ENCODE assay signal across 22 cellular contexts in the genomic region with DNA sequence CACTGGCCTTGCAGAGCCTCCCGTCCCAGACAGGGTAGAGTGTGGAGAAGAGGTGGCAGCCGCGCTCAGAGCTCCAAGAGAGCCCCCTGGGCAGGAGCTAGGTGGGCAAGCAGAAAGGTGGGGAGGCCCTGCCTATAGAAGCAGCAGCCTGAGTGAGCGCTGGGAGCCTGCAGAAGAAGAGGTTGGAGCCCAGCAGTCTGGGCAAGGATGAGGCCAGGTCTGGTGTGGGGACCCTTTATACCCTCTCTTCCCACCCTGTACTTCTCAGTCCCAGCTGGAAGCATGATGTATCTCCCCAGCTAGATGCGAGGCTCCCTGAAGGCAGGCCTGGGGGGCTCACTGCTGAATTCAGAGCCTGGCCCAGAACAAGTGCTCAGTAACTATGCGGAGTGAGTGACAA. TPM values are rescaled to one million over a fixed set of nuclear protein-coding genes. Genes with fewer than 3 reads are reported as not detected.
DNase-seq lines count a peak whose midpoint lies in the region; ATAC-seq, FAIRE-seq and TF ChIP-seq lines count a peak whose summit lies in the region.
"Had no signal": no experiment of that assay in that cellular context is flagged by ENCODE, and none has a peak within 500 bp of the region (broad histone marks: within the 10 kb centered on the region; RNA-seq: fewer than 3 reads in every experiment).

No MANE protein-coding gene starts in this region.

- H3K9ac ChIP-seq in HepG2 (ENCODE audit: insufficient read depth, low read depth, low read length), result no peak overlapping the region
- H3K9ac ChIP-seq: BLaER1 treated with 17β-estradiol and CSF1 and Interleukin-3, amounts not matched to agents 10 nM and 100 nM; KMS-11 had no signal

- CTCF ChIA-PET in HepG2 (lab: Yijun Ruan, JAX; ENCODE audit: low intra/inter-chr PET ratio, low total read pairs), result no interaction called here

- H3K9me3 ChIP-seq in DOHH2 (ENCODE audit: control insufficient read depth, insufficient read depth, low read length), result no peaks in the 10 kb centered on the region
- H3K9me3 ChIP-seq in HepG2 (ENCODE audit: low read length), result no peaks in the 10 kb centered on the region
- H3K9me3 ChIP-seq in sigmoid colon, result no peaks in the 10 kb centered on the region
- H3K9me3 ChIP-seq: BLaER1 treated with 17β-estradiol and CSF1 and Interleukin-3, amounts not matched to agents 10 nM and 100 nM had no signal

- no peaks in the 10 kb centered on the region for H3K36me3 ChIP-seq in DOHH2 (ENCODE audit: control insufficient read depth, low read length)
- H3K36me3 ChIP-seq in HepG2 (replicated peaks in 1 of 2; ENCODE audit: control insufficient read depth in 1 of 2, insufficient read depth in 2 of 2, low read length in 2 of 2), result no peaks in the 10 kb centered on the region
- H3K36me3 ChIP-seq in sigmoid colon, result no peaks in the 10 kb centered on the region
- H3K36me3 ChIP-seq: BLaER1 treated with 17β-estradiol and CSF1 and Interleukin-3, amounts not matched to agents 10 nM and 100 nM; brain microvascular endothelial cell had no signal

- H3K79me2 ChIP-seq in DOHH2 (ENCODE audit: control insufficient read depth, low read length), result no peaks in the 10 kb centered on the region
- no peaks in the 10 kb centered on the region for H3K79me2 ChIP-seq in HepG2 (ENCODE audit: insufficient read depth, low read length)

- H4K20me1 ChIP-seq in DOHH2 (ENCODE audit: control insufficient read depth, insufficient read depth, low read depth, low read length) (no peaks in the 10 kb centered on the region), HepG2 (ENCODE audit: insufficient read depth, low read length) (no peaks in the 10 kb centered on the region)
- H4K20me1 ChIP-seq: BLaER1 treated with 17β-estradiol and CSF1 and Interleukin-3, amounts not matched to agents 10 nM and 100 nM had no signal

- intact Hi-C loops in CD14-positive monocyte (cut with micrococcal nuclease), result no loop called here
- intact Hi-C loops in HepG2 (cut with micrococcal nuclease; ENCODE audit: unreplicated experiment), result no loop called here
- intact Hi-C loops in sigmoid colon (cut with DNase I), result no loop called here

- no peak overlapping the region for H3K27ac ChIP-seq in DOHH2 (ENCODE audit: low read depth, low read length)
- H3K27ac ChIP-seq in HepG2 (ENCODE audit: extremely low read length, insufficient read depth, low read length), result no peak overlapping the region
- H3K27ac ChIP-seq in sigmoid colon, result peak overlapping the region in 3 of 4 donors; percentile 52 to 69 (median 65)
- H3K27ac ChIP-seq: BLaER1 treated with 17β-estradiol and CSF1 and Interleukin-3, amounts not matched to agents 10 nM and 100 nM; brain microvascular endothelial cell; KMS-11; SK-N-MC had no signal

- H3K4me3 Mint-ChIP-seq in CD14-positive monocyte, result no peak overlapping the region
- H3K4me3 Mint-ChIP-seq: activated CD4-positive, alpha-beta memory T cell treated with anti-CD3 and anti-CD28 coated beads for 36 hours had no signal

- TF ChIP-seq POLR2A in HepG2 (IDR thresholded peaks at IDR 0.05; ENCODE audit: insufficient read depth in 1 of 2, low read depth in 2 of 2, low read length in 2 of 2), result no peak
- no peak for TF ChIP-seq POLR2A in sigmoid colon (IDR thresholded peaks at IDR 0.05)

- no peaks in the 10 kb centered on the region for H3K9me3 Mint-ChIP-seq in CD14-positive monocyte
- H3K9me3 Mint-ChIP-seq: activated CD4-positive, alpha-beta memory T cell treated with anti-CD3 and anti-CD28 coated beads for 36 hours had no signal

- peak; percentile 7 for ATAC-seq in HepG2
- ATAC-seq: GM12878 had no signal

- no peaks in the 10 kb centered on the region for H3K36me3 Mint-ChIP-seq in CD14-positive monocyte
- H3K36me3 Mint-ChIP-seq: activated CD4-positive, alpha-beta memory T cell treated with anti-CD3 and anti-CD28 coated beads for 36 hours had no signal

- DNase-seq in CD14-positive monocyte (ENCODE audit: low spot score) (peak; percentile 29), HepG2 (ENCODE audit: low spot score) (no peak), sigmoid colon (peak; percentile 62), COLO668 (lab: John Stamatoyannopoulos, UW; ENCODE audit: unreplicated experiment) (no peak), EL (no peak), MV-4-11 (lab: John Stamatoyannopoulos, UW) (no peak)
- DNase-seq: activated CD4-positive, alpha-beta memory T cell treated with anti-CD3 and anti-CD28 coated beads for 36 hours; brain microvascular endothelial cell; effector CD8-positive, alpha-beta T cell; mammary epithelial cell; NCI-H1436; NCI-H2081 treated with DMSO at 0.1 percent for 48 hours; NCI-H226; NCI-H748 treated with DMSO at 0.1 percent for 48 hours; RPMI8226; stimulated activated CD8-positive, alpha-beta memory T cell treated with anti-CD3 and anti-CD28 coated beads, Interleukin-4, amount 100 ng/mL, for 48 hours; trophoblast cell had no signal

- TF ChIP-seq CTCF in CD14-positive monocyte (IDR thresholded peaks at IDR 0.05) (no peak), DOHH2 (IDR thresholded peaks at IDR 0.05; ENCODE audit: low read depth, low read length, poor library complexity, severe bottlenecking) (no peak), HepG2 (CRISPR knock-in tag; IDR thresholded peaks at IDR 0.05) (no peak), sigmoid colon (IDR thresholded peaks at IDR 0.05) (no peak)

- peaks cover 0 to 12% (median 7%) of the 10 kb centered on the region in 3 donors for H3K27me3 Mint-ChIP-seq in CD14-positive monocyte (ENCODE audit: low read depth in 3 of 3)
- H3K27me3 Mint-ChIP-seq: activated CD4-positive, alpha-beta memory T cell treated with anti-CD3 and anti-CD28 coated beads for 36 hours had no signal

- H3K4me3 ChIP-seq in DOHH2 (ENCODE audit: low read length) (no peak overlapping the region), HepG2 (replicated peaks in 1 of 3; ENCODE audit: insufficient read depth in 1 of 3, low read depth in 2 of 3, low read length in 3 of 3) (no peak overlapping the region), sigmoid colon (no peak overlapping the region)
- H3K4me3 ChIP-seq: BLaER1 treated with 17β-estradiol and CSF1 and Interleukin-3, amounts not matched to agents 10 nM and 100 nM; GM12878; SK-N-MC had no signal

- H3K4me1 Mint-ChIP-seq in CD14-positive monocyte, result peaks cover 5% of the 10 kb centered on the region

- H3K27me3 ChIP-seq in DOHH2 (ENCODE audit: control insufficient read depth, low read length), result no peaks in the 10 kb centered on the region
- peaks cover 0 to 9% of the 10 kb centered on the region in 2 experiments; a peak in 4 of 5 replicates for H3K27me3 ChIP-seq in HepG2 (ENCODE audit: control insufficient read depth in 1 of 2, insufficient read depth in 2 of 2, low read length in 2 of 2)
- H3K27me3 ChIP-seq in sigmoid colon, result no peaks in the 10 kb centered on the region
- H3K27me3 ChIP-seq: BLaER1 treated with 17β-estradiol and CSF1 and Interleukin-3, amounts not matched to agents 10 nM and 100 nM; brain microvascular endothelial cell had no signal

- H3K4me1 ChIP-seq in DOHH2 (ENCODE audit: control insufficient read depth, low read length), result peaks cover 35% of the 10 kb centered on the region
- H3K4me1 ChIP-seq in HepG2 (ENCODE audit: insufficient read depth, low read length), result peaks cover 77% of the 10 kb centered on the region
- H3K4me1 ChIP-seq in sigmoid colon, result peaks cover 0 to 29% (median 19%) of the 10 kb centered on the region in 4 donors

- TF ChIP-seq EP300 in HepG2 (IDR thresholded peaks at IDR 0.05; ENCODE audit: low read depth in 2 of 2, low read length in 2 of 2), result no peak
- TF ChIP-seq EP300 in HepG2 (CRISPR knock-in tag; IDR thresholded peaks at IDR 0.05; ENCODE audit: borderline replicate concordance), result no peak
- no peak for TF ChIP-seq EP300 in sigmoid colon (IDR thresholded peaks at IDR 0.05)

- in situ Hi-C loops in HepG2 (cut with HindIII; ENCODE audit: extremely low pct_ligation_motif_present, low pct_unique_long_range_greater_than_20kb), result no loop called here

- no peak for TF ChIP-seq RAD21 in HepG2 (CRISPR knock-in tag; IDR thresholded peaks at IDR 0.05)

- no peak overlapping the region for H3K27ac Mint-ChIP-seq in CD14-positive monocyte
- H3K27ac Mint-ChIP-seq: activated CD4-positive, alpha-beta memory T cell treated with anti-CD3 and anti-CD28 coated beads for 36 hours had no signal

- H3F3A ChIP-seq in DOHH2 (ENCODE audit: control insufficient read depth, insufficient read depth), result no peaks in the 10 kb centered on the region

- peak overlapping the region; percentile 98; the same call in 1 of the 2 replicates for H3K4me2 ChIP-seq in DOHH2 (ENCODE audit: low read length)
- peak overlapping the region; percentile 63 for H3K4me2 ChIP-seq in HepG2 (ENCODE audit: low read depth, low read length)
- H3K4me2 ChIP-seq: KMS-11 had no signal

- no TSS peak for BruUV-seq in HepG2 (replicated peaks; lab: Mats Ljungman, UMichigan)

- no peaks in the 10 kb centered on the region for H3K9me2 ChIP-seq in DOHH2 (replicated peaks; ENCODE audit: control insufficient read depth, low read length)

- no peak for FAIRE-seq in HepG2 (lab: Jason Lieb, UNC)
- FAIRE-seq: GM12878 had no signal

- H2AFZ ChIP-seq in HepG2 (ENCODE audit: low read length), result no peak overlapping the region

- POLR2A ChIA-PET in HepG2 (lab: Yijun Ruan, JAX), result interaction anchor here (1.0 kb wide), 1 partner anchor 26 kb away, joined by 3 read pairs; no protein-coding TSS in a partner anchor

- WGBS in HepG2 (ENCODE audit: low lambda C conversion rate), result 49% methylated on average over 6 of the region's 6 CpGs
- WGBS in sigmoid colon, 2 donors, result 97 to 98% methylated on average over 6 of the region's 6 CpGs

RNA-seq across cellular contexts. Expression of gene ZMIZ1, which starts 44.5 kb away (rescaled TPM):
- polyA plus RNA-seq in CD14-positive monocyte, result 1 to 10 TPM; 3.3 to 8.9 TPM
- total RNA-seq in HepG2 (2016; rRNA removed; fragmentation: Illumina TruSeq; extraction: Trizol), result 5.3 and 11.0 TPM in 2 replicates
- 2.3 and 2.6 TPM in 2 replicates for total RNA-seq in HepG2 (2016; cell fraction: cytosol; rRNA removed; fragmentation: Illumina TruSeq; extraction: Trizol; ENCODE audit: low read depth)
- 5.2 and 10.5 TPM in 2 replicates for total RNA-seq in HepG2 (2016; cell fraction: insoluble cytoplasmic fraction; rRNA removed; fragmentation: Illumina TruSeq; extraction: Trizol)
- 7.0 and 7.7 TPM in 2 replicates for total RNA-seq in HepG2 (2016; cell fraction: membrane; rRNA removed; fragmentation: Illumina TruSeq; extraction: Trizol)
- total RNA-seq in HepG2 (2016; cell fraction: nucleus; rRNA removed; fragmentation: Illumina TruSeq; extraction: Trizol), result 9.9 and 13.1 TPM in 2 replicates
- polyA plus RNA-seq in HepG2 (2011; rRNA removed), result 8.8 and 10.2 TPM in 2 replicates
- 7.4 TPM in 2 replicates for polyA plus RNA-seq in HepG2 (2011; cell fraction: cytosol; rRNA removed)
- 42.1 and 46.0 TPM in 2 replicates for polyA plus RNA-seq in HepG2 (2011; cell fraction: nucleus; rRNA removed)
- polyA plus RNA-seq in HepG2 (2012), result 22.4 and 32.5 TPM in 2 replicates
- 0.69 and 1.1 TPM in 2 replicates for polyA plus RNA-seq in HepG2 (2016; cell fraction: cytosol; fragmentation: Illumina TruSeq; extraction: Trizol; ENCODE audit: low read depth)
- 16.0 and 20.6 TPM in 2 replicates for polyA plus RNA-seq in HepG2 (2016; cell fraction: insoluble cytoplasmic fraction; fragmentation: Illumina TruSeq; extraction: Trizol; ENCODE audit: low read depth)
- polyA plus RNA-seq in HepG2 (2016; cell fraction: membrane; fragmentation: Illumina TruSeq; extraction: Trizol; ENCODE audit: low read depth), result 2.4 and 3.8 TPM in 2 replicates
- 25.8 and 26.9 TPM in 2 replicates for polyA plus RNA-seq in HepG2 (2016; cell fraction: nucleus; fragmentation: Illumina TruSeq; extraction: Trizol; ENCODE audit: insufficient read depth, low read depth)
- 7.8 and 28.6 TPM in 2 replicates for polyA minus RNA-seq in HepG2 (2011; rRNA and poly(A)+ RNA removed; ENCODE audit: low replicate concordance)
- 19.5 and 20.1 TPM in 2 replicates for polyA minus RNA-seq in HepG2 (2011; cell fraction: cytosol; rRNA and poly(A)+ RNA removed)
- 27.4 and 29.2 TPM in 2 replicates for polyA minus RNA-seq in HepG2 (2011; cell fraction: nucleus; rRNA and poly(A)+ RNA removed)
- total RNA-seq in sigmoid colon, result 10 to 100 TPM; 26.5 to 49.3 (median 37.5) TPM
- polyA plus RNA-seq in sigmoid colon, result 10 to 100 TPM; 17.4 to 31.5 (median 25.4) TPM

Comparison
In these comparisons a context has a peak if more than half of its experiments do, and no peak if none do; other contexts are left out.
1. DNase-seq: peak in CD14-positive monocyte (single experiment) and sigmoid colon (single experiment); none in HepG2 (single experiment), COLO668 (single experiment), EL (single experiment) and MV-4-11 (single experiment).
2. H3K27ac ChIP-seq: peak in sigmoid colon (3 of 4); none in DOHH2 (single experiment) and HepG2 (single experiment).